In the genomic region with DNA sequence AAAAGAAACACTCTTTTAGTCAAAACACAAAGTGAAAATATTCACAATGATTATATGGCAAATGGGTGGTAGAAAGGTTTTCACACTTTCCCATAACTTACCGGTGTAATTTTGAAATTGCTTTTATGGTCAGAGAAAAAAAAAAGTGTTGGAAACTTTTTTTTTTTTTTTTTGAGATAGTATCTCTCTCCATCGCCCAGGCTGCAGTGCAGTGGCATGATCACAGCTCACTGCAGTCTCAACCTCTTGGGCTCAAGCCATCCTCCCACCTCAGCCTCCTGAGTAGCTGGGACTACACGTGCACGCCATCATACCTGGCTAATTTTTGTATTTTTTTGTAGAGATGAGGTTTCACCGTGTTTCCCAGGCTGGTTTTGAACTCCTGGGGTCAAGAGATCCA, we compare ENCODE assay signal across 12 cellular contexts. TPM values are rescaled to one million over a fixed set of nuclear protein-coding genes. Genes with fewer than 3 reads are reported as not detected.
DNase-seq lines count a peak whose midpoint lies in the region; ATAC-seq, FAIRE-seq and TF ChIP-seq lines count a peak whose summit lies in the region.
"Had no signal": no experiment of that assay in that cellular context is flagged by ENCODE, and none has a peak within 500 bp of the region (broad histone marks: within the 10 kb centered on the region; RNA-seq: fewer than 3 reads in every experiment).

No MANE protein-coding gene starts in this region.

- H3K79me2 ChIP-seq in HepG2 (ENCODE audit: insufficient read depth, low read length), result peaks cover 69% of the 10 kb centered on the region

- H3K4me1 ChIP-seq in HepG2 (ENCODE audit: insufficient read depth, low read length) (peaks cover 69% of the 10 kb centered on the region), testis (peaks cover 21% of the 10 kb centered on the region)

- TF ChIP-seq EP300 in HepG2 (IDR thresholded peaks at IDR 0.05; ENCODE audit: low read depth in 2 of 2, low read length in 2 of 2), result no peak
- no peak for TF ChIP-seq EP300 in HepG2 (CRISPR knock-in tag; IDR thresholded peaks at IDR 0.05; ENCODE audit: borderline replicate concordance)

- no peak overlapping the region for H3K4me3 ChIP-seq in HepG2 (replicated peaks in 1 of 3; ENCODE audit: insufficient read depth in 1 of 3, low read depth in 2 of 3, low read length in 3 of 3)
- H3K4me3 ChIP-seq in testis, result no peak overlapping the region

- ATAC-seq in HepG2 (no peak), HG03045 (IDR thresholded peaks at IDR 0.05; ENCODE audit: unreplicated experiment) (no peak)

- no peaks in the 10 kb centered on the region for H4K20me1 ChIP-seq in HepG2 (ENCODE audit: insufficient read depth, low read length)

- TF ChIP-seq CTCF in VCaP (conservative IDR thresholded peaks at IDR 0.05) (no peak), HepG2 (CRISPR knock-in tag; IDR thresholded peaks at IDR 0.05) (no peak), testis (IDR thresholded peaks at IDR 0.05) (no peak)

- TF ChIP-seq POLR2A in HepG2 (IDR thresholded peaks at IDR 0.05; ENCODE audit: insufficient read depth in 1 of 2, low read depth in 2 of 2, low read length in 2 of 2) (no peak), testis (IDR thresholded peaks at IDR 0.05) (no peak)

- H3K9me3 ChIP-seq in HepG2 (ENCODE audit: low read length) (no peaks in the 10 kb centered on the region), testis (no peaks in the 10 kb centered on the region)
- H3K9me3 ChIP-seq: upper lobe of left lung had no signal

- intact Hi-C loops in HepG2 (cut with micrococcal nuclease; ENCODE audit: unreplicated experiment), result loop anchor here (1.0 kb wide), 1 partner anchor 23 kb away; no protein-coding TSS in a partner anchor
- intact Hi-C loops in testis (cut with DNase I; ENCODE audit: low total_unique reads), result no loop called here

- peak; percentile 15 for DNase-seq in activated naive CD4-positive, alpha-beta T cell treated with Interleukin-2 at 50 U/mL for 16 hours
- no peak for DNase-seq in activated naive CD4-positive, alpha-beta T cell treated with anti-CD3 and anti-CD28 coated beads, Interleukin-2, amount 50 U/mL, for 16 hours
- no peak for DNase-seq in HepG2 (ENCODE audit: low spot score)
- peak; percentile 36 for DNase-seq in testis
- DNase-seq in KBM-7, result no peak
- DNase-seq in NCI-H146 treated with DMSO at 0.1 percent for 48 hours (lab: John Stamatoyannopoulos, UW; ENCODE audit: unreplicated experiment), result no peak
- DNase-seq: NCI-H524, occipital lobe, T-helper 9 cell, upper lobe of left lung had no signal

- no peak for TF ChIP-seq RAD21 in HepG2 (CRISPR knock-in tag; IDR thresholded peaks at IDR 0.05)

- POLR2A ChIA-PET in HepG2 (lab: Yijun Ruan, JAX), result interaction anchor here (3.2 kb wide), 1 partner anchor 24 kb away, joined by 18 read pairs; no protein-coding TSS in a partner anchor

- H3K27me3 ChIP-seq in HepG2 (ENCODE audit: control insufficient read depth in 1 of 2, insufficient read depth in 2 of 2, low read length in 2 of 2) (no peaks in the 10 kb centered on the region; a peak in 1 of 5 replicates), testis (no peaks in the 10 kb centered on the region)
- H3K27me3 ChIP-seq: upper lobe of left lung had no signal

- H2AFZ ChIP-seq in HepG2 (ENCODE audit: low read length), result no peak overlapping the region

- H3K36me3 ChIP-seq in HepG2 (replicated peaks in 1 of 2; ENCODE audit: control insufficient read depth in 1 of 2, insufficient read depth in 2 of 2, low read length in 2 of 2) (peaks cover under 1 to 21% of the 10 kb centered on the region in 2 experiments; a peak in 4 of 5 replicates), testis (ENCODE audit: low read depth, missing control alignments) (no peaks in the 10 kb centered on the region)

- 79% methylated on average over 5 of the region's 5 CpGs for WGBS in HepG2 (ENCODE audit: low lambda C conversion rate)
- WGBS in testis, 2 donors, result 50 to 51% methylated on average over 5 of the region's 5 CpGs

- H3K4me2 ChIP-seq in HepG2 (ENCODE audit: low read depth, low read length), result peak overlapping the region; percentile 87

- BruUV-seq in HepG2 (replicated peaks; lab: Mats Ljungman, UMichigan), result no TSS peak

- no peak overlapping the region for H3K9ac ChIP-seq in HepG2 (ENCODE audit: insufficient read depth, low read depth, low read length)

- no peak for FAIRE-seq in HepG2 (lab: Jason Lieb, UNC)

- CTCF ChIA-PET in HepG2 (lab: Yijun Ruan, JAX; ENCODE audit: low intra/inter-chr PET ratio, low total read pairs), result no interaction called here

- in situ Hi-C loops in HepG2 (cut with HindIII; ENCODE audit: extremely low pct_ligation_motif_present, low pct_unique_long_range_greater_than_20kb) (no loop called here), KBM-7 (cut with MboI; ENCODE audit: low pct_unique_long_range_greater_than_20kb, low sequenced_read_pairs) (no loop called here)

- H3K27ac ChIP-seq in VCaP (peak overlapping the region; percentile 99), HepG2 (ENCODE audit: extremely low read length, insufficient read depth, low read length) (peak overlapping the region; percentile 79), testis (no peak overlapping the region)

TF ChIP-seq in HepG2, 621 proteins besides CTCF, POLR2A, EP300 and RAD21 (continues in another document):
- no peak for TF ChIP-seq SALL1 (CRISPR knock-in tag; IDR thresholded peaks at IDR 0.05)
- TF ChIP-seq RBM22 (optimal IDR thresholded peaks at IDR 0.05; ENCODE audit: low read length), result no peak
- TF ChIP-seq, protein P1, sequence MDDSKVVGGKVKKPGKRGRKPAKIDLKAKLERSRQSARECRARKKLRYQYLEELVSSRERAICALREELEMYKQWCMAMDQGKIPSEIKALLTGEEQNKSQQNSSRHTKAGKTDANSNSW (CRISPR knock-in tag; IDR thresholded peaks at IDR 0.05; ENCODE audit: borderline replicate concordance), result no peak
- TF ChIP-seq TARDBP (CRISPR knock-in tag; IDR thresholded peaks at IDR 0.05), result no peak
- TF ChIP-seq ZNF136 (CRISPR knock-in tag; IDR thresholded peaks at IDR 0.05; ENCODE audit: low read depth), result no peak
- TF ChIP-seq PHF20 (CRISPR knock-in tag; IDR thresholded peaks at IDR 0.05), result no peak
- TF ChIP-seq REPIN1 (CRISPR knock-in tag; IDR thresholded peaks at IDR 0.05; ENCODE audit: borderline replicate concordance, low read depth), result no peak

RNA-seq across cellular contexts. Expression of a gene that starts 3.3 kb away (rescaled TPM):
- total RNA-seq in HepG2 (2016; rRNA removed; fragmentation: Illumina TruSeq; extraction: Trizol), result 50.3 and 61.3 TPM in 2 replicates
- total RNA-seq in HepG2 (2016; cell fraction: cytosol; rRNA removed; fragmentation: Illumina TruSeq; extraction: Trizol; ENCODE audit: low read depth), result 140 and 148 TPM in 2 replicates
- 49.5 and 63.1 TPM in 2 replicates for total RNA-seq in HepG2 (2016; cell fraction: insoluble cytoplasmic fraction; rRNA removed; fragmentation: Illumina TruSeq; extraction: Trizol)
- 200 and 205 TPM in 2 replicates for total RNA-seq in HepG2 (2016; cell fraction: membrane; rRNA removed; fragmentation: Illumina TruSeq; extraction: Trizol)
- 31.5 and 38.1 TPM in 2 replicates for total RNA-seq in HepG2 (2016; cell fraction: nucleus; rRNA removed; fragmentation: Illumina TruSeq; extraction: Trizol)
- polyA plus RNA-seq in HepG2 (2011; rRNA removed), result 107 and 117 TPM in 2 replicates
- 81.1 and 96.5 TPM in 2 replicates for polyA plus RNA-seq in HepG2 (2011; cell fraction: cytosol; rRNA removed)
- polyA plus RNA-seq in HepG2 (2011; cell fraction: nucleus; rRNA removed), result 29.9 and 35.2 TPM in 2 replicates
- 58.6 and 61.4 TPM in 2 replicates for polyA plus RNA-seq in HepG2 (2012)
- 168 and 186 TPM in 2 replicates for polyA plus RNA-seq in HepG2 (2016; cell fraction: cytosol; fragmentation: Illumina TruSeq; extraction: Trizol; ENCODE audit: low read depth)
- 61.0 and 68.1 TPM in 2 replicates for polyA plus RNA-seq in HepG2 (2016; cell fraction: insoluble cytoplasmic fraction; fragmentation: Illumina TruSeq; extraction: Trizol; ENCODE audit: low read depth)
- polyA plus RNA-seq in HepG2 (2016; cell fraction: membrane; fragmentation: Illumina TruSeq; extraction: Trizol; ENCODE audit: low read depth), result 212 and 216 TPM in 2 replicates
- polyA plus RNA-seq in HepG2 (2016; cell fraction: nucleus; fragmentation: Illumina TruSeq; extraction: Trizol; ENCODE audit: insufficient read depth, low read depth), result 64.8 and 65.1 TPM in 2 replicates
- 86.4 and 152 TPM in 2 replicates for polyA minus RNA-seq in HepG2 (2011; rRNA and poly(A)+ RNA removed; ENCODE audit: low replicate concordance)
- 57.1 and 57.5 TPM in 2 replicates for polyA minus RNA-seq in HepG2 (2011; cell fraction: cytosol; rRNA and poly(A)+ RNA removed)
- polyA minus RNA-seq in HepG2 (2011; cell fraction: nucleus; rRNA and poly(A)+ RNA removed), result 23.6 and 27.8 TPM in 2 replicates
- 100 to 1,000 TPM in 1 of 2 donors, 10 to 100 TPM in 1; 87.6 to 108 TPM for total RNA-seq in testis
- 91.9 TPM for polyA plus RNA-seq in testis (ENCODE audit: insufficient read depth, low read depth, low replicate concordance)

Comparison
In these comparisons a context has a peak if more than half of its experiments do, and no peak if none do; other contexts are left out.
1. DNase-seq: peak in activated naive CD4-positive, alpha-beta T cell treated with Interleukin-2 at 50 U/mL for 16 hours (single experiment) and testis (single experiment); none in activated naive CD4-positive, alpha-beta T cell treated with anti-CD3 and anti-CD28 coated beads, Interleukin-2, amount 50 U/mL, for 16 hours (single experiment), HepG2 (single experiment), KBM-7 (single experiment) and NCI-H146 treated with DMSO at 0.1 percent for 48 hours (single experiment).
2. H3K27ac ChIP-seq: peak in VCaP (single experiment) and HepG2 (single experiment); none in testis (0 of 2).